1 cellular context compared by ENCODE assay signal in genomic region chr6:138222901-138223546, GRCh38.
TF ChIP-seq lines count a peak whose summit lies in the region.

No MANE protein-coding gene starts in this region.

TF ChIP-seq in HepG2, 621 proteins besides CTCF, POLR2A, EP300 and RAD21 (continued from another document and continues in another):
- TF ChIP-seq ZNF326 (CRISPR knock-in tag; IDR thresholded peaks at IDR 0.05; ENCODE audit: borderline replicate concordance) (no peak), MTA3 (CRISPR knock-in tag; IDR thresholded peaks at IDR 0.05) (no peak), CC2D1A (CRISPR knock-in tag; IDR thresholded peaks at IDR 0.05) (no peak), KLF16 (CRISPR knock-in tag; IDR thresholded peaks at IDR 0.05) (peak in 1 of 2 experiments; percentile 82; a peak in 1 of 4 replicates), ZNF563 (CRISPR knock-in tag; IDR thresholded peaks at IDR 0.05) (no peak), ZNF350 (CRISPR knock-in tag; IDR thresholded peaks at IDR 0.05; ENCODE audit: borderline replicate concordance, low read depth) (no peak), ZNF263 (CRISPR knock-in tag; IDR thresholded peaks at IDR 0.05) (no peak), EHMT2 (IDR thresholded peaks at IDR 0.05; ENCODE audit: borderline replicate concordance, low read depth, low read length) (peak; percentile 92; the same call in 1 of the 2 replicates), KDM5B (CRISPR knock-in tag; IDR thresholded peaks at IDR 0.05; ENCODE audit: borderline replicate concordance) (no peak), ZNF605 (CRISPR knock-in tag; IDR thresholded peaks at IDR 0.05) (no peak; the same call in 1 of the 2 replicates), MED1 (CRISPR knock-in tag; IDR thresholded peaks at IDR 0.05) (peak; percentile 94), ZNF34 (CRISPR knock-in tag; IDR thresholded peaks at IDR 0.05; ENCODE audit: borderline replicate concordance) (no peak), TP53 (CRISPR knock-in tag; conservative IDR thresholded peaks at IDR 0.05) (no peak), ZNF660 (CRISPR knock-in tag; IDR thresholded peaks at IDR 0.05; ENCODE audit: borderline replicate concordance, low read depth) (no peak), FOXM1 (CRISPR knock-in tag; IDR thresholded peaks at IDR 0.05) (no peak), DMTF1 (CRISPR knock-in tag; IDR thresholded peaks at IDR 0.05) (no peak), ZNF670 (CRISPR knock-in tag; IDR thresholded peaks at IDR 0.05; ENCODE audit: borderline replicate concordance) (peak; percentile 40; the same call in 1 of the 2 replicates), ZNF552 (CRISPR knock-in tag; IDR thresholded peaks at IDR 0.05; ENCODE audit: borderline replicate concordance) (no peak), HHEX (CRISPR knock-in tag; IDR thresholded peaks at IDR 0.05) (peak; percentile 48; the same call in 1 of the 2 replicates), AGO1 (IDR thresholded peaks at IDR 0.05; ENCODE audit: low read depth, low read length, poor library complexity, severe bottlenecking) (no peak), JUND (CRISPR knock-in tag; IDR thresholded peaks at IDR 0.05) (peak; percentile 27; the same call in 1 of the 2 replicates), HNRNPUL1 (IDR thresholded peaks at IDR 0.05; ENCODE audit: low read depth, low read length) (no peak), NFKBIZ (CRISPR knock-in tag; IDR thresholded peaks at IDR 0.05) (peak; percentile 87), ZBTB14 (CRISPR knock-in tag; IDR thresholded peaks at IDR 0.05) (no peak), YEATS2 (CRISPR knock-in tag; IDR thresholded peaks at IDR 0.05; ENCODE audit: borderline replicate concordance) (peak; percentile 79; the same call in 1 of the 2 replicates), DR1 (CRISPR knock-in tag; IDR thresholded peaks at IDR 0.05) (no peak), ZNF646 (CRISPR knock-in tag; IDR thresholded peaks at IDR 0.05) (no peak), KDM2A (CRISPR knock-in tag; IDR thresholded peaks at IDR 0.05; ENCODE audit: borderline replicate concordance, low read depth) (no peak), ZNF329 (CRISPR knock-in tag; IDR thresholded peaks at IDR 0.05; ENCODE audit: low read depth) (no peak), ZNF572 (CRISPR knock-in tag; IDR thresholded peaks at IDR 0.05) (no peak), MTF2 (CRISPR knock-in tag; IDR thresholded peaks at IDR 0.05; ENCODE audit: borderline replicate concordance) (0 out of 2 replicates have a peak, but pooled peaks have one; percentile 59), GZF1 (CRISPR knock-in tag; IDR thresholded peaks at IDR 0.05) (no peak), ZNF644 (CRISPR knock-in tag; IDR thresholded peaks at IDR 0.05; ENCODE audit: low read depth) (peak; percentile 100)
- TF ChIP-seq, protein P1, sequence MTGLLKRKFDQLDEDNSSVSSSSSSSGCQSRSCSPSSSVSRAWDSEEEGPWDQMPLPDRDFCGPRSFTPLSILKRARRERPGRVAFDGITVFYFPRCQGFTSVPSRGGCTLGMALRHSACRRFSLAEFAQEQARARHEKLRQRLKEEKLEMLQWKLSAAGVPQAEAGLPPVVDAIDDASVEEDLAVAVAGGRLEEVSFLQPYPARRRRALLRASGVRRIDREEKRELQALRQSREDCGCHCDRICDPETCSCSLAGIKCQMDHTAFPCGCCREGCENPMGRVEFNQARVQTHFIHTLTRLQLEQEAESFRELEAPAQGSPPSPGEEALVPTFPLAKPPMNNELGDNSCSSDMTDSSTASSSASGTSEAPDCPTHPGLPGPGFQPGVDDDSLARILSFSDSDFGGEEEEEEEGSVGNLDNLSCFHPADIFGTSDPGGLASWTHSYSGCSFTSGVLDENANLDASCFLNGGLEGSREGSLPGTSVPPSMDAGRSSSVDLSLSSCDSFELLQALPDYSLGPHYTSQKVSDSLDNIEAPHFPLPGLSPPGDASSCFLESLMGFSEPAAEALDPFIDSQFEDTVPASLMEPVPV (CRISPR knock-in tag; IDR thresholded peaks at IDR 0.05), result no peak
- TF ChIP-seq, protein P2, sequence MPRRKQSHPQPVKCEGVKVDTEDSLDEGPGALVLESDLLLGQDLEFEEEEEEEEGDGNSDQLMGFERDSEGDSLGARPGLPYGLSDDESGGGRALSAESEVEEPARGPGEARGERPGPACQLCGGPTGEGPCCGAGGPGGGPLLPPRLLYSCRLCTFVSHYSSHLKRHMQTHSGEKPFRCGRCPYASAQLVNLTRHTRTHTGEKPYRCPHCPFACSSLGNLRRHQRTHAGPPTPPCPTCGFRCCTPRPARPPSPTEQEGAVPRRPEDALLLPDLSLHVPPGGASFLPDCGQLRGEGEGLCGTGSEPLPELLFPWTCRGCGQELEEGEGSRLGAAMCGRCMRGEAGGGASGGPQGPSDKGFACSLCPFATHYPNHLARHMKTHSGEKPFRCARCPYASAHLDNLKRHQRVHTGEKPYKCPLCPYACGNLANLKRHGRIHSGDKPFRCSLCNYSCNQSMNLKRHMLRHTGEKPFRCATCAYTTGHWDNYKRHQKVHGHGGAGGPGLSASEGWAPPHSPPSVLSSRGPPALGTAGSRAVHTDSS (CRISPR knock-in tag; conservative IDR thresholded peaks at IDR 0.05), result no peak
- TF ChIP-seq, protein P3, sequence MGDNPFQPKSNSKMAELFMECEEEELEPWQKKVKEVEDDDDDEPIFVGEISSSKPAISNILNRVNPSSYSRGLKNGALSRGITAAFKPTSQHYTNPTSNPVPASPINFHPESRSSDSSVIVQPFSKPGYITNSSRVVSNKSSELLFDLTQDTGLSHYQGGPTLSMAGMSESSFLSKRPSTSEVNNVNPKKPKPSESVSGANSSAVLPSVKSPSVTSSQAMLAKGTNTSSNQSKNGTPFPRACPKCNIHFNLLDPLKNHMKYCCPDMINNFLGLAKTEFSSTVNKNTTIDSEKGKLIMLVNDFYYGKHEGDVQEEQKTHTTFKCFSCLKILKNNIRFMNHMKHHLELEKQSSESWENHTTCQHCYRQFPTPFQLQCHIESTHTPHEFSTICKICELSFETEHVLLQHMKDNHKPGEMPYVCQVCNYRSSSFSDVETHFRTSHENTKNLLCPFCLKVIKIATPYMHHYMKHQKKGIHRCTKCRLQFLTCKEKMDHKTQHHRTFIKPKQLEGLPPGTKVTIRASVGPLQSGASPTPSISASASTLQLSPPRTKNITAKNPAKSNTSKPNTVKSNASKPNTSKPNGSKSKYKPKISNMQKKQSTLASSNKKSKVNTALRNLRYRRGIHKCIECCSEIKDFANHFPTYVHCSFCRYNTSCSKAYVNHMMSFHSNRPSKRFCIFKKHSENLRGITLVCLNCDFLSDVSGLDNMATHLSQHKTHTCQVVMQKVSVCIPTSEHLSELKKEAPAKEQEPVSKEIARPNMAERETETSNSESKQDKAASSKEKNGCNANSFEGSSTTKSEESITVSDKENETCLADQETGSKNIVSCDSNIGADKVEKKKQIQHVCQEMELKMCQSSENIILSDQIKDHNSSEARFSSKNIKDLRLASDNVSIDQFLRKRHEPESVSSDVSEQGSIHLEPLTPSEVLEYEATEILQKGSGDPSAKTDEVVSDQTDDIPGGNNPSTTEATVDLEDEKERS (CRISPR knock-in tag; IDR thresholded peaks at IDR 0.05), result peak; percentile 96
